ENCODE assay signal across 21 cellular contexts in the genomic region with DNA sequence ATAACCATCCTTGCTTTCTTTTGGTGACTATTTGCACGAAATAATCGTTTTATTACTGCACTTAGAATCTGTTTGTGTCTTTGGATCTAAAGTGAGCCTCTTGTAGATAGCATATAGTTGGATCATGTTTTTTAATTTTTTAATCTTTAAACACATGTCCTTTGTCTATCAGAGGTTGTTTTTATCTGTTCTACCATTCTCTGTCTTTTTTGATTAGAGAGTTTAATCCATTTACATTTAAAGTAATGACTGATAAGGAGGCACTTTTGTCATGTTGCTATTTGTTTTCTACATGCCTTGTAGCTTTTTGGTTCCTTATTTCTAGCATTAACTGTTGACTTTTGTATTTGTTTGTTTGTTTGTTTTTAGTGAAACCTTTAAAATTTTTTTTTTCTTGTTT.
DNase-seq lines count a peak whose midpoint lies in the region; FAIRE-seq and TF ChIP-seq lines count a peak whose summit lies in the region.
"Had no signal": no experiment of that assay in that cellular context is flagged by ENCODE, and none has a peak within 500 bp of the region (broad histone marks: within the 10 kb centered on the region; RNA-seq: fewer than 3 reads in every experiment).

No MANE protein-coding gene starts in this region.

- no peaks in the 10 kb centered on the region for H3K27me3 ChIP-seq in endodermal cell (ENCODE audit: control insufficient read depth, insufficient read depth, low read length, poor library complexity, severe bottlenecking)

- H3K27me3 Mint-ChIP-seq in HFFc6 (ENCODE audit: insufficient read depth): peaks cover 2% of the 10 kb centered on the region; the same call in 1 of the 2 replicates
- H3K27me3 Mint-ChIP-seq in endodermal cell (ENCODE audit: insufficient read depth): no peaks in the 10 kb centered on the region
- H3K27me3 Mint-ChIP-seq: CD4-positive, alpha-beta memory T cell had no signal

- H3K36me3 ChIP-seq in endodermal cell (ENCODE audit: control insufficient read depth, insufficient read depth, low read length): peaks cover 38% of the 10 kb centered on the region

- H3K27ac Mint-ChIP-seq in HFFc6: no peak overlapping the region
- H3K27ac Mint-ChIP-seq in endodermal cell: no peak overlapping the region
- H3K27ac Mint-ChIP-seq: CD4-positive, alpha-beta memory T cell had no signal

- H3K27ac ChIP-seq in endodermal cell (ENCODE audit: low read depth, low read length): no peak overlapping the region
- H3K27ac ChIP-seq: 22Rv1, A549 had no signal

- H3K4me1 ChIP-seq in endodermal cell (ENCODE audit: control insufficient read depth, insufficient read depth, low read length): no peaks in the 10 kb centered on the region
- H3K4me1 ChIP-seq: A549 had no signal

- WGBS in endodermal cell (ENCODE audit: insufficient coverage in 1 of 2, insufficient read length in 1 of 2), 2 experiments: 97% methylated on average over 2 of the region's 2 CpGs; no CpG with 5 or more reads in 1 of the 2 experiments

- DNase-seq in HFFc6 (no peak), endodermal cell (no peak), globus pallidus (ENCODE audit: low spot score) (no peak), activated gamma-delta T cell treated with Interleukin-2 at 50 U/mL for 16 hours (no peak), NCI-H82 (lab: John Stamatoyannopoulos, UW) (no peak)
- DNase-seq: ACHN; AML-193; C1 segment of cervical spinal cord; Calu3; CD4-positive, alpha-beta memory T cell; COR-L47; DMS53; DMS79 treated with DMSO at 0.1 percent for 48 hours; GF-D8; GOT3; H7; HCEC 1CT had no signal

- no peak overlapping the region for H3K9ac ChIP-seq in endodermal cell (ENCODE audit: extremely low read depth, low read length, poor library complexity, severe bottlenecking)

- H3K4me1 Mint-ChIP-seq in HFFc6 (ENCODE audit: low read depth): peaks cover 13% of the 10 kb centered on the region; the same call in 1 of the 2 replicates
- H3K4me1 Mint-ChIP-seq in endodermal cell: peaks cover 18% of the 10 kb centered on the region

- H3K4me3 ChIP-seq in endodermal cell (ENCODE audit: low read length): peak overlapping the region; percentile 17
- H3K4me3 ChIP-seq: A549 had no signal

- H3K9me3 Mint-ChIP-seq in HFFc6 (peaks cover 40% of the 10 kb centered on the region), endodermal cell (peaks cover 37% of the 10 kb centered on the region)

- H3K4me3 Mint-ChIP-seq in HFFc6 (no peak overlapping the region), endodermal cell (no peak overlapping the region)
- H3K4me3 Mint-ChIP-seq: CD4-positive, alpha-beta memory T cell had no signal

- peak; percentile 49 for FAIRE-seq in A204.1 (lab: Jason Lieb, UNC)
- FAIRE-seq: A549, GM12891 had no signal

- H3K9me3 ChIP-seq in endodermal cell (ENCODE audit: control insufficient read depth, low read length): peaks cover 52% of the 10 kb centered on the region

- H3K36me3 Mint-ChIP-seq in HFFc6 (ENCODE audit: low read depth): peaks cover 58% of the 10 kb centered on the region
- peaks cover 51% of the 10 kb centered on the region for H3K36me3 Mint-ChIP-seq in endodermal cell (ENCODE audit: low read depth)

- TF ChIP-seq CTCF in HFFc6 (IDR thresholded peaks at IDR 0.05): 0 out of 2 replicates have a peak, but pooled peaks have one; percentile 6
- no peak for TF ChIP-seq CTCF in endodermal cell (conservative IDR thresholded peaks at IDR 0.05)
